In genomic region chr17:8187517-8188407, GRCh38 we compare ENCODE assay signal across 9 cellular contexts. TPM values are rescaled to one million over a fixed set of nuclear protein-coding genes. Genes with fewer than 3 reads are reported as not detected.
DNase-seq lines count a peak whose midpoint lies in the region; ATAC-seq, FAIRE-seq and TF ChIP-seq lines count a peak whose summit lies in the region.
"Had no signal": no experiment of that assay in that cellular context is flagged by ENCODE, and none has a peak within 500 bp of the region (broad histone marks: within the 10 kb centered on the region; RNA-seq: fewer than 3 reads in every experiment).

No MANE protein-coding gene starts in this region.

- no peak for FAIRE-seq in D721Med (lab: Jason Lieb, UNC)

- H3K9ac ChIP-seq in SU-DHL-6 (ENCODE audit: low read length) = peak overlapping the region; percentile 75
- H3K9ac ChIP-seq in parathyroid adenoma = no peak overlapping the region

- H3K4me1 ChIP-seq in heart left ventricle (peaks cover 6 to 51% (median 33%) of the 10 kb centered on the region in 12 donors), parathyroid adenoma (peaks cover 27% of the 10 kb centered on the region), thyroid gland (peaks cover 20 to 40% of the 10 kb centered on the region in 2 donors)

- no peaks in the 10 kb centered on the region for H3K36me3 ChIP-seq in SU-DHL-6 (ENCODE audit: low read length)
- no peaks in the 10 kb centered on the region for H3K36me3 ChIP-seq in heart left ventricle
- H3K36me3 ChIP-seq in parathyroid adenoma (ENCODE audit: control insufficient read depth, insufficient read depth, low read length) = no peaks in the 10 kb centered on the region
- H3K36me3 ChIP-seq in thyroid gland = no peaks in the 10 kb centered on the region

- H3K4me2 ChIP-seq in SU-DHL-6 (ENCODE audit: low read depth, low read length, poor library complexity, severe bottlenecking) (peak overlapping the region; percentile 78), parathyroid adenoma (ENCODE audit: low read length) (peak overlapping the region; percentile 78)

- no peak for TF ChIP-seq CTCF in D721Med (IDR thresholded peaks at IDR 0.05; ENCODE audit: insufficient read depth, missing control alignments)
- TF ChIP-seq CTCF in SU-DHL-6 (IDR thresholded peaks at IDR 0.05; ENCODE audit: insufficient read depth, low read length, poor library complexity, severe bottlenecking) = no peak
- peak in 1 of 12 donors; percentile 12 for TF ChIP-seq CTCF in heart left ventricle (IDR thresholded peaks at IDR 0.05)
- TF ChIP-seq CTCF in parathyroid adenoma (IDR thresholded peaks at IDR 0.05) = no peak
- no peak for TF ChIP-seq CTCF in thyroid gland (IDR thresholded peaks at IDR 0.05)

- no peaks in the 10 kb centered on the region for H3K36me3 Mint-ChIP-seq in activated naive CD8-positive, alpha-beta T cell treated with anti-CD3 and anti-CD28 coated beads, Interleukin-2, amount 50 U/mL, for 24 hours (ENCODE audit: low read depth)

- H3K9me2 ChIP-seq in SU-DHL-6 (replicated peaks; ENCODE audit: insufficient read depth, low read length) = no peaks in the 10 kb centered on the region

- H3F3A ChIP-seq in SU-DHL-6 (ENCODE audit: insufficient read depth) = peaks cover 32% of the 10 kb centered on the region

- H3K4me3 ChIP-seq in SU-DHL-6 (ENCODE audit: insufficient read depth, low read length, poor library complexity, severe bottlenecking) (peak overlapping the region; percentile 84), heart left ventricle (peak overlapping the region; percentile 19 to 96 (median 82)), parathyroid adenoma (ENCODE audit: low read depth, low read length) (peak overlapping the region; percentile 83), thyroid gland (replicated peaks in 1 of 3) (peak overlapping the region in 1 of 3 donors; percentile 95)

- H3K79me2 ChIP-seq in SU-DHL-6 (ENCODE audit: insufficient read depth, low read length) = peaks cover 13% of the 10 kb centered on the region; the same call in 1 of the 2 replicates
- no peaks in the 10 kb centered on the region for H3K79me2 ChIP-seq in parathyroid adenoma

- no peaks in the 10 kb centered on the region for H3K9me3 Mint-ChIP-seq in activated naive CD8-positive, alpha-beta T cell treated with anti-CD3 and anti-CD28 coated beads, Interleukin-2, amount 50 U/mL, for 24 hours
- H3K9me3 Mint-ChIP-seq: nephron had no signal

- intact Hi-C loops in heart left ventricle (cut with DNase I) (loop anchor here (1.0 to 10.0 kb wide), 13 partner anchors 31 to 110 kb away; partner anchors contain the start of genes CTC1 (in 3 of the 10), PFAS (in 3 of the 10), ALOXE3 (in 1 of the 10) and HES7 (in 1 of the 10)), thyroid gland (cut with DNase I) (loop anchor here (10.0 kb wide), 2 partner anchors 63 to 107 kb away; partner anchors contain the start of genes HES7 and SLC25A35)

- ATAC-seq in activated naive CD8-positive, alpha-beta T cell treated with anti-CD3 and anti-CD28 coated beads, Interleukin-2, amount 50 U/mL, for 24 hours = peak; percentile 56
- peak; percentile 28 to 65 (median 49) for ATAC-seq in heart left ventricle

- no peak overlapping the region for H3K4me3 Mint-ChIP-seq in activated naive CD8-positive, alpha-beta T cell treated with anti-CD3 and anti-CD28 coated beads, Interleukin-2, amount 50 U/mL, for 24 hours
- H3K4me3 Mint-ChIP-seq: nephron had no signal

- 5 to 6% (median 5%) methylated on average over 28 of the region's 28 CpGs for WGBS in heart left ventricle, 4 donors
- 9 to 10% methylated on average over 24 to 28 of the region's 28 CpGs for WGBS in thyroid gland, 2 donors

- H2AFZ ChIP-seq in SU-DHL-6 (ENCODE audit: low read depth, low read length, severe bottlenecking) (no peak overlapping the region), parathyroid adenoma (peak overlapping the region; percentile 4)

- H4K20me1 ChIP-seq in SU-DHL-6 (ENCODE audit: low read depth, low read length) = no peaks in the 10 kb centered on the region

- DNase-seq in D721Med (ENCODE audit: insufficient read length, low spot score) = peak; percentile 45
- DNase-seq in HCEC 1CT = peak; percentile 100
- peak; percentile 59 for DNase-seq in NCI-H1417 treated with DMSO at 0.1 percent for 48 hours (lab: John Stamatoyannopoulos, UW)
- DNase-seq in activated naive CD8-positive, alpha-beta T cell treated with anti-CD3 and anti-CD28 coated beads, Interleukin-2, amount 50 U/mL, for 24 hours = peak; percentile 90
- DNase-seq in heart left ventricle = peak; percentile 91 to 92 (median 92)
- DNase-seq in thyroid gland = peak; percentile 89 to 93

- H3K27ac ChIP-seq in SU-DHL-6 (ENCODE audit: low read depth, low read length) = peak overlapping the region; percentile 86
- H3K27ac ChIP-seq in heart left ventricle = peak overlapping the region; percentile 49 to 99 (median 96)
- H3K27ac ChIP-seq in parathyroid adenoma = peak overlapping the region; percentile 97
- peak overlapping the region; percentile 91 to 99 (median 96) for H3K27ac ChIP-seq in thyroid gland

- H3K27me3 ChIP-seq in SU-DHL-6 (ENCODE audit: low read length) = no peaks in the 10 kb centered on the region
- H3K27me3 ChIP-seq in heart left ventricle = no peaks in the 10 kb centered on the region
- H3K27me3 ChIP-seq in parathyroid adenoma (ENCODE audit: control insufficient read depth, insufficient read depth, low read length) = no peaks in the 10 kb centered on the region
- no peaks in the 10 kb centered on the region for H3K27me3 ChIP-seq in thyroid gland

- H3K4me1 Mint-ChIP-seq in activated naive CD8-positive, alpha-beta T cell treated with anti-CD3 and anti-CD28 coated beads, Interleukin-2, amount 50 U/mL, for 24 hours = peaks cover 17% of the 10 kb centered on the region

- no peaks in the 10 kb centered on the region for H3K9me3 ChIP-seq in SU-DHL-6 (ENCODE audit: insufficient read depth, low read length)
- no peaks in the 10 kb centered on the region for H3K9me3 ChIP-seq in heart left ventricle
- no peaks in the 10 kb centered on the region for H3K9me3 ChIP-seq in parathyroid adenoma (ENCODE audit: control insufficient read depth, low read length)
- H3K9me3 ChIP-seq in thyroid gland = no peaks in the 10 kb centered on the region

- no peak overlapping the region for H3K27ac Mint-ChIP-seq in activated naive CD8-positive, alpha-beta T cell treated with anti-CD3 and anti-CD28 coated beads, Interleukin-2, amount 50 U/mL, for 24 hours

- H3K27me3 Mint-ChIP-seq in activated naive CD8-positive, alpha-beta T cell treated with anti-CD3 and anti-CD28 coated beads, Interleukin-2, amount 50 U/mL, for 24 hours = no peaks in the 10 kb centered on the region

- TF ChIP-seq POLR2A in heart left ventricle (IDR thresholded peaks at IDR 0.05) (peak in 1 of 2 donors; percentile 43), thyroid gland (IDR thresholded peaks at IDR 0.05) (peak in 1 of 2 donors; percentile 46)

RNA-seq across cellular contexts. Expression of gene BORCS6, which starts 2.2 kb away (rescaled TPM):
- total RNA-seq in heart left ventricle (10 to 100 TPM in 3 of 9 donors, 1 to 10 TPM in 6; 6.1 to 13.5 (median 8.1) TPM), thyroid gland (10 to 100 TPM in 3 of 4 donors, 1 to 10 TPM in 1; 7.7 to 17.0 (median 15.5) TPM)
- 10 to 100 TPM in 1 of 2 donors, 1 to 10 TPM in 1; 5.1 to 12.9 TPM for polyA plus RNA-seq in heart left ventricle

RNA-seq across cellular contexts. Expression of gene TMEM107, which starts 11.6 kb away (rescaled TPM):
- 10 to 100 TPM in 3 of 9 donors, 1 to 10 TPM in 6; 5.3 to 16.4 (median 8.4) TPM for total RNA-seq in heart left ventricle
- 1 to 10 TPM; 3.8 to 8.9 TPM for polyA plus RNA-seq in heart left ventricle
- 10 to 100 TPM; 19.7 to 34.7 (median 32.2) TPM for total RNA-seq in thyroid gland

RNA-seq across cellular contexts. Expression of gene AURKB, which starts 22.6 kb away (rescaled TPM):
- 10 to 100 TPM in 1 of 9 donors, 1 to 10 TPM in 1, under 1 TPM in 3, not detected in 4; 0.23 to 10.3 (median 0.81) TPM for total RNA-seq in heart left ventricle
- polyA plus RNA-seq in heart left ventricle = under 1 TPM in 1 of 2 donors, not detected in 1; 0.47 TPM
- total RNA-seq in thyroid gland = 1 to 10 TPM in 1 of 4 donors, not detected in 3; 6.0 TPM

RNA-seq across cellular contexts. Expression of gene VAMP2, which starts 25.0 kb away (rescaled TPM):
- 10 to 100 TPM; 21.5 to 67.2 (median 51.1) TPM for total RNA-seq in heart left ventricle
- polyA plus RNA-seq in heart left ventricle = 10 to 100 TPM; 49.0 to 50.6 TPM
- total RNA-seq in thyroid gland = 10 to 100 TPM; 30.6 to 35.2 (median 33.4) TPM

RNA-seq across cellular contexts. Expression of gene PER1, which starts 35.6 kb away (rescaled TPM):
- 100 to 1,000 TPM in 3 of 9 donors, 10 to 100 TPM in 6; 40.2 to 132 (median 86.3) TPM for total RNA-seq in heart left ventricle
- polyA plus RNA-seq in heart left ventricle = 100 to 1,000 TPM in 1 of 2 donors, 10 to 100 TPM in 1; 96.2 to 164 TPM
- total RNA-seq in thyroid gland = 100 to 1,000 TPM in 3 of 4 donors, 10 to 100 TPM in 1; 85.2 to 148 (median 137) TPM

Comparison
In these comparisons a context has a peak if more than half of its experiments do, and no peak if none do; other contexts are left out.
1. DNase-seq: peak in every context shown above with its lines; median percentile 100 in HCEC 1CT; 92 in heart left ventricle; 91 in thyroid gland; 90 in activated naive CD8-positive, alpha-beta T cell treated with anti-CD3 and anti-CD28 coated beads, Interleukin-2, amount 50 U/mL, for 24 hours; 59 in NCI-H1417 treated with DMSO at 0.1 percent for 48 hours; 45 in D721Med.